1 cellular context compared by ENCODE assay signal in the genomic region with DNA sequence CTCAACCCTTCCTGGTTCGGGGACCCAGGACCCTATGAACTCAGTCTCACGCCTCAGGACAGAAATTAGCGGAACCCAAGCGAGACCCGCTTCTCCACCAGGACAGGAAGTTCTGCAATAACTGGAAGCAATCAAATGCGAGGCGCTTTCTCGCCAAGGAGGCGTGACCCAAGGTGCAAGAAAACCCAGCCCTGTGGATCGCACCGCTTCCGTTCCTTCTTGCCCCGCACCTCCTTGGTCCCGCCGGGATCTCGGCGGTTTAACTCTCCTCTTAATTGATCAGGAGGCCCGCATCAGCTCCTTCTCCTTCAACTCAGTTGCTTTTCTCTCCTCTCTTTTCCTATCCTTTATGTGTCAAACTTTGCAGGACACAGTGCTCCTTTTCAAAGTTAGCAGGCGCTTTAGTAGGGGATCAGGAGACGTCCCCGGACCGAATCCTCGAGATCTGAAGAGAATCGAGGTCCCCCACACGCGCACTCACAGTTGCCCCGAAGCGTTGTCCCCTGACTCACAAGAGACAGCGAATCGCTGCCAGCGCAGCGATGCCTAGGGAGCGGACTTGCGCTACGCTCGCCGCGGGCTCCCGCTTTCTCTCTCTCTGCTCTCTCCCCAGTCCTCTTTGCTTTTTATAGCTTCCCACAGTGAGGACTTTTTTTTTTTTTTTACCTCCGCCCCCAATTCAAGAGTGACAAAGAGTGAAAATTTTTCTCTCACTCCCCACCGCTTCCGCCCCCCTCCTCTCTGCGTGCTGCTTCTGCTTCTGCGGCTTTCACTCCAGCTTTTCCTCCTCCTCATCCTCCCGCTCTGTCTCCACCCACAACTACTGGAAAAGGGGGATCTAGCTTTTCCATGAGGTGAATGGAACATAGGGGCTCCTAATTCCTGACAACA.
TF ChIP-seq lines count a peak whose summit lies in the region.

A gene with protein sequence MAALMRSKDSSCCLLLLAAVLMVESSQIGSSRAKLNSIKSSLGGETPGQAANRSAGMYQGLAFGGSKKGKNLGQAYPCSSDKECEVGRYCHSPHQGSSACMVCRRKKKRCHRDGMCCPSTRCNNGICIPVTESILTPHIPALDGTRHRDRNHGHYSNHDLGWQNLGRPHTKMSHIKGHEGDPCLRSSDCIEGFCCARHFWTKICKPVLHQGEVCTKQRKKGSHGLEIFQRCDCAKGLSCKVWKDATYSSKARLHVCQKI (minus strand): TSS at position 603 of the 891 bp plus-strand sequence. CDS start 722 bp downstream, outside the sequence.

TF ChIP-seq in H1, 55 proteins besides CTCF, POLR2A, EP300 and RAD21:
- TF ChIP-seq, protein P1, sequence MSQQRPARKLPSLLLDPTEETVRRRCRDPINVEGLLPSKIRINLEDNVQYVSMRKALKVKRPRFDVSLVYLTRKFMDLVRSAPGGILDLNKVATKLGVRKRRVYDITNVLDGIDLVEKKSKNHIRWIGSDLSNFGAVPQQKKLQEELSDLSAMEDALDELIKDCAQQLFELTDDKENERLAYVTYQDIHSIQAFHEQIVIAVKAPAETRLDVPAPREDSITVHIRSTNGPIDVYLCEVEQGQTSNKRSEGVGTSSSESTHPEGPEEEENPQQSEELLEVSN (IDR thresholded peaks at IDR 0.05) = no peak
- TF ChIP-seq YY1 (IDR thresholded peaks at IDR 0.05; ENCODE audit: low read depth, low read length) = no peak
- TF ChIP-seq RXRA (IDR thresholded peaks at IDR 0.05; ENCODE audit: insufficient read depth, low read depth, low read length) = no peak
- no peak for TF ChIP-seq POU5F1 (IDR thresholded peaks at IDR 0.05; ENCODE audit: low read depth, low read length)
- TF ChIP-seq TBP (IDR thresholded peaks at IDR 0.05; ENCODE audit: low read depth, low read length) = no peak
- TF ChIP-seq GABPA (IDR thresholded peaks at IDR 0.05; ENCODE audit: borderline replicate concordance, insufficient read depth, low read length) = no peak
- no peak for TF ChIP-seq PHF8 (conservative IDR thresholded peaks at IDR 0.05; ENCODE audit: low read depth, low read length)
- no peak for TF ChIP-seq BACH1 (IDR thresholded peaks at IDR 0.05; ENCODE audit: low read length)
- no peak for TF ChIP-seq SRF (IDR thresholded peaks at IDR 0.05; ENCODE audit: low read depth, low read length)
- no peak for TF ChIP-seq NRF1 (IDR thresholded peaks at IDR 0.05; ENCODE audit: low read depth, low read length)
- TF ChIP-seq JUN (IDR thresholded peaks at IDR 0.05; ENCODE audit: low read depth, low read length) = no peak
- TF ChIP-seq SP1 (IDR thresholded peaks at IDR 0.05; ENCODE audit: low read depth, low read length) = no peak
- TF ChIP-seq KDM4A (IDR thresholded peaks at IDR 0.05; ENCODE audit: low read depth, low read length, severe bottlenecking) = peak; percentile 53
- TF ChIP-seq EZH2 (IDR thresholded peaks at IDR 0.05; ENCODE audit: low read depth, low read length, severe bottlenecking) = peak; percentile 64
- TF ChIP-seq CREB1 (IDR thresholded peaks at IDR 0.05) = no peak
- no peak; a peak in 1 of 4 replicates for TF ChIP-seq SIN3A (conservative IDR thresholded peaks at IDR 0.05 in 1 of 2, IDR thresholded peaks at IDR 0.05 in 1 of 2; ENCODE audit: low read depth in 1 of 2, low read length in 2 of 2)
- TF ChIP-seq SUZ12 (IDR thresholded peaks at IDR 0.05; ENCODE audit: low read length) = no peak; the same call in 1 of the 2 replicates
- TF ChIP-seq POLR2AphosphoS5 (IDR thresholded peaks at IDR 0.05; ENCODE audit: low read depth, low read length) = no peak
- no peak for TF ChIP-seq SIRT6 (IDR thresholded peaks at IDR 0.05; ENCODE audit: low read length)
- TF ChIP-seq, protein P2, sequence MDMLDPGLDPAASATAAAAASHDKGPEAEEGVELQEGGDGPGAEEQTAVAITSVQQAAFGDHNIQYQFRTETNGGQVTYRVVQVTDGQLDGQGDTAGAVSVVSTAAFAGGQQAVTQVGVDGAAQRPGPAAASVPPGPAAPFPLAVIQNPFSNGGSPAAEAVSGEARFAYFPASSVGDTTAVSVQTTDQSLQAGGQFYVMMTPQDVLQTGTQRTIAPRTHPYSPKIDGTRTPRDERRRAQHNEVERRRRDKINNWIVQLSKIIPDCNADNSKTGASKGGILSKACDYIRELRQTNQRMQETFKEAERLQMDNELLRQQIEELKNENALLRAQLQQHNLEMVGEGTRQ (IDR thresholded peaks at IDR 0.05; ENCODE audit: low read length) = no peak
- TF ChIP-seq RNF2 (IDR thresholded peaks at IDR 0.05; ENCODE audit: borderline replicate concordance, low read depth, low read length, missing control alignments, poor library complexity, severe bottlenecking) = peak; percentile 13
- TF ChIP-seq RBBP5 (IDR thresholded peaks at IDR 0.05; ENCODE audit: borderline replicate concordance, low read depth, low read length) = peak; percentile 51; the same call in 1 of the 2 replicates
- TF ChIP-seq, protein P3, sequence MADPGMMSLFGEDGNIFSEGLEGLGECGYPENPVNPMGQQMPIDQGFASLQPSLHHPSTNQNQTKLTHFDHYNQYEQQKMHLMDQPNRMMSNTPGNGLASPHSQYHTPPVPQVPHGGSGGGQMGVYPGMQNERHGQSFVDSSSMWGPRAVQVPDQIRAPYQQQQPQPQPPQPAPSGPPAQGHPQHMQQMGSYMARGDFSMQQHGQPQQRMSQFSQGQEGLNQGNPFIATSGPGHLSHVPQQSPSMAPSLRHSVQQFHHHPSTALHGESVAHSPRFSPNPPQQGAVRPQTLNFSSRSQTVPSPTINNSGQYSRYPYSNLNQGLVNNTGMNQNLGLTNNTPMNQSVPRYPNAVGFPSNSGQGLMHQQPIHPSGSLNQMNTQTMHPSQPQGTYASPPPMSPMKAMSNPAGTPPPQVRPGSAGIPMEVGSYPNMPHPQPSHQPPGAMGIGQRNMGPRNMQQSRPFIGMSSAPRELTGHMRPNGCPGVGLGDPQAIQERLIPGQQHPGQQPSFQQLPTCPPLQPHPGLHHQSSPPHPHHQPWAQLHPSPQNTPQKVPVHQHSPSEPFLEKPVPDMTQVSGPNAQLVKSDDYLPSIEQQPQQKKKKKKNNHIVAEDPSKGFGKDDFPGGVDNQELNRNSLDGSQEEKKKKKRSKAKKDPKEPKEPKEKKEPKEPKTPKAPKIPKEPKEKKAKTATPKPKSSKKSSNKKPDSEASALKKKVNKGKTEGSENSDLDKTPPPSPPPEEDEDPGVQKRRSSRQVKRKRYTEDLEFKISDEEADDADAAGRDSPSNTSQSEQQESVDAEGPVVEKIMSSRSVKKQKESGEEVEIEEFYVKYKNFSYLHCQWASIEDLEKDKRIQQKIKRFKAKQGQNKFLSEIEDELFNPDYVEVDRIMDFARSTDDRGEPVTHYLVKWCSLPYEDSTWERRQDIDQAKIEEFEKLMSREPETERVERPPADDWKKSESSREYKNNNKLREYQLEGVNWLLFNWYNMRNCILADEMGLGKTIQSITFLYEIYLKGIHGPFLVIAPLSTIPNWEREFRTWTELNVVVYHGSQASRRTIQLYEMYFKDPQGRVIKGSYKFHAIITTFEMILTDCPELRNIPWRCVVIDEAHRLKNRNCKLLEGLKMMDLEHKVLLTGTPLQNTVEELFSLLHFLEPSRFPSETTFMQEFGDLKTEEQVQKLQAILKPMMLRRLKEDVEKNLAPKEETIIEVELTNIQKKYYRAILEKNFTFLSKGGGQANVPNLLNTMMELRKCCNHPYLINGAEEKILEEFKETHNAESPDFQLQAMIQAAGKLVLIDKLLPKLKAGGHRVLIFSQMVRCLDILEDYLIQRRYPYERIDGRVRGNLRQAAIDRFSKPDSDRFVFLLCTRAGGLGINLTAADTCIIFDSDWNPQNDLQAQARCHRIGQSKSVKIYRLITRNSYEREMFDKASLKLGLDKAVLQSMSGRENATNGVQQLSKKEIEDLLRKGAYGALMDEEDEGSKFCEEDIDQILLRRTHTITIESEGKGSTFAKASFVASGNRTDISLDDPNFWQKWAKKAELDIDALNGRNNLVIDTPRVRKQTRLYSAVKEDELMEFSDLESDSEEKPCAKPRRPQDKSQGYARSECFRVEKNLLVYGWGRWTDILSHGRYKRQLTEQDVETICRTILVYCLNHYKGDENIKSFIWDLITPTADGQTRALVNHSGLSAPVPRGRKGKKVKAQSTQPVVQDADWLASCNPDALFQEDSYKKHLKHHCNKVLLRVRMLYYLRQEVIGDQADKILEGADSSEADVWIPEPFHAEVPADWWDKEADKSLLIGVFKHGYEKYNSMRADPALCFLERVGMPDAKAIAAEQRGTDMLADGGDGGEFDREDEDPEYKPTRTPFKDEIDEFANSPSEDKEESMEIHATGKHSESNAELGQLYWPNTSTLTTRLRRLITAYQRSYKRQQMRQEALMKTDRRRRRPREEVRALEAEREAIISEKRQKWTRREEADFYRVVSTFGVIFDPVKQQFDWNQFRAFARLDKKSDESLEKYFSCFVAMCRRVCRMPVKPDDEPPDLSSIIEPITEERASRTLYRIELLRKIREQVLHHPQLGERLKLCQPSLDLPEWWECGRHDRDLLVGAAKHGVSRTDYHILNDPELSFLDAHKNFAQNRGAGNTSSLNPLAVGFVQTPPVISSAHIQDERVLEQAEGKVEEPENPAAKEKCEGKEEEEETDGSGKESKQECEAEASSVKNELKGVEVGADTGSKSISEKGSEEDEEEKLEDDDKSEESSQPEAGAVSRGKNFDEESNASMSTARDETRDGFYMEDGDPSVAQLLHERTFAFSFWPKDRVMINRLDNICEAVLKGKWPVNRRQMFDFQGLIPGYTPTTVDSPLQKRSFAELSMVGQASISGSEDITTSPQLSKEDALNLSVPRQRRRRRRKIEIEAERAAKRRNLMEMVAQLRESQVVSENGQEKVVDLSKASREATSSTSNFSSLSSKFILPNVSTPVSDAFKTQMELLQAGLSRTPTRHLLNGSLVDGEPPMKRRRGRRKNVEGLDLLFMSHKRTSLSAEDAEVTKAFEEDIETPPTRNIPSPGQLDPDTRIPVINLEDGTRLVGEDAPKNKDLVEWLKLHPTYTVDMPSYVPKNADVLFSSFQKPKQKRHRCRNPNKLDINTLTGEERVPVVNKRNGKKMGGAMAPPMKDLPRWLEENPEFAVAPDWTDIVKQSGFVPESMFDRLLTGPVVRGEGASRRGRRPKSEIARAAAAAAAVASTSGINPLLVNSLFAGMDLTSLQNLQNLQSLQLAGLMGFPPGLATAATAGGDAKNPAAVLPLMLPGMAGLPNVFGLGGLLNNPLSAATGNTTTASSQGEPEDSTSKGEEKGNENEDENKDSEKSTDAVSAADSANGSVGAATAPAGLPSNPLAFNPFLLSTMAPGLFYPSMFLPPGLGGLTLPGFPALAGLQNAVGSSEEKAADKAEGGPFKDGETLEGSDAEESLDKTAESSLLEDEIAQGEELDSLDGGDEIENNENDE (IDR thresholded peaks at IDR 0.05; ENCODE audit: insufficient replicate concordance, low read length) = no peak
- TF ChIP-seq HDAC2 (IDR thresholded peaks at IDR 0.05; ENCODE audit: borderline replicate concordance in 1 of 2, low read depth in 2 of 2, low read length in 2 of 2) = no peak
- TF ChIP-seq, protein P4, sequence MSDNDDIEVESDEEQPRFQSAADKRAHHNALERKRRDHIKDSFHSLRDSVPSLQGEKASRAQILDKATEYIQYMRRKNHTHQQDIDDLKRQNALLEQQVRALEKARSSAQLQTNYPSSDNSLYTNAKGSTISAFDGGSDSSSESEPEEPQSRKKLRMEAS (IDR thresholded peaks at IDR 0.05) = peak; percentile 45; the same call in 1 of the 2 replicates
- no peak for TF ChIP-seq BCL11A (IDR thresholded peaks at IDR 0.05; ENCODE audit: low read depth in 2 of 2, low read length in 2 of 2)
- no peak for TF ChIP-seq CEBPB (IDR thresholded peaks at IDR 0.05; ENCODE audit: low read depth, low read length)
- no peak for TF ChIP-seq RFX5 (IDR thresholded peaks at IDR 0.05; ENCODE audit: borderline replicate concordance, low read depth, low read length)
- no peak for TF ChIP-seq GTF2F1 (IDR thresholded peaks at IDR 0.05; ENCODE audit: borderline replicate concordance, low read depth, low read length)
- no peak for TF ChIP-seq TAF7 (optimal IDR thresholded peaks at IDR 0.05; ENCODE audit: borderline replicate concordance, low read depth, low read length)
- peak; percentile 56 for TF ChIP-seq CTBP2 (IDR thresholded peaks at IDR 0.05; ENCODE audit: borderline replicate concordance, insufficient read depth, insufficient read length, low read length)
